ENCODE assay signal across 12 cellular contexts in the genomic region with DNA sequence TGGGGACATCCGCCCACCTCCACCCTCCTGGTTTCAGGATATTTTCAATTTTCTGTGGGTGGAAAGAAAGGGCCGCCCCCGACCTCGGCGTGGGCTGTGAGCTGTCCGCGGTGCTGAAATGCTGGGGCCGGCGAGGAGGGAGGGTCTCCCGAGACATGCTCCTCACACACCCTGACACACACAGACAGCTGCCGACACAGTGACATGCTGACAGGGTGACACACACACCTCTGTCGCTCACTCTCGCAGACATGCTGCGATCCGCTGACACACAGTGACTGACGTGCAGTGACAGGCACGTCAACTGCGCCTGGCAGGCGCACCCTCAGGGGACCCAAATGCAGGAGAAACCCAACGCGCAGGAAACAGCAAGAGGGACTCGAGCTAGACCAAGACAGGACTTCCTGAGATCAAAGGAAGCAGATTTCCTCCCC. TPM values are rescaled to one million over a fixed set of nuclear protein-coding genes. Genes with fewer than 3 reads are reported as not detected.
DNase-seq lines count a peak whose midpoint lies in the region; ATAC-seq, FAIRE-seq and TF ChIP-seq lines count a peak whose summit lies in the region.
"Had no signal": no experiment of that assay in that cellular context is flagged by ENCODE, and none has a peak within 500 bp of the region (broad histone marks: within the 10 kb centered on the region; RNA-seq: fewer than 3 reads in every experiment).

No MANE protein-coding gene starts in this region.

- H3K9ac ChIP-seq in H1 (replicated peaks in 1 of 4; ENCODE audit: extremely low read depth in 1 of 4, low read depth in 3 of 4, low read length in 3 of 4), result no peak overlapping the region

- H2AK5ac ChIP-seq in H1 (ENCODE audit: low read depth, low read length), result no peak overlapping the region

- no peak overlapping the region for H3K14ac ChIP-seq in H1 (ENCODE audit: insufficient read length)

- H3K27ac ChIP-seq in H1 (ENCODE audit: low read depth, low read length), result no peak overlapping the region
- H3K27ac ChIP-seq: foreskin keratinocyte, psoas muscle had no signal

- H3K4me3 ChIP-seq in H1 (ENCODE audit: extremely low read depth in 1 of 4, insufficient read depth in 2 of 4, low read depth in 3 of 4, low read length in 4 of 4), result no peak overlapping the region
- H3K4me3 ChIP-seq: psoas muscle had no signal

- H4K8ac ChIP-seq in H1 (ENCODE audit: extremely low read depth, insufficient read depth, low read length), result no peak overlapping the region

- H3K79me1 ChIP-seq in H1 (ENCODE audit: low read depth, low read length), result no peaks in the 10 kb centered on the region; the same call in 1 of the 2 replicates

- DNase-seq in activated T-cell treated with anti-CD3 and anti-CD28 coated beads for 1 hour (ENCODE audit: low read depth) (peak; percentile 36), activated T-cell treated with anti-CD3 and anti-CD28 coated beads for 4 hours (no peak), H1 (ENCODE audit: low read depth in 1 of 2, low spot score in 2 of 2) (peak in 1 of 2 experiments; percentile 85), NCI-H510A (lab: John Stamatoyannopoulos, UW) (no peak), T1000 (lab: John Stamatoyannopoulos, UW) (no peak)
- DNase-seq in activated CD4-positive, alpha-beta T cell treated with anti-CD3 and anti-CD28 coated beads, Interleukin-2, amount 50 U/mL, for 1 hour, result peak; percentile 46
- DNase-seq in stimulated activated CD4-positive, alpha-beta T cell treated with anti-CD3 and anti-CD28 coated beads, Interleukin-4, amount 100 ng/mL, for 1 hour, result peak; percentile 33
- DNase-seq: foreskin keratinocyte, left ventricle myocardium superior, NCI-H446, psoas muscle had no signal

- H3K27me3 ChIP-seq in H1 (replicated peaks in 1 of 4; ENCODE audit: control insufficient read depth in 3 of 4, extremely low read depth in 1 of 4, insufficient read depth in 3 of 4, low read length in 3 of 4), result peaks cover 0 to 9% (median 9%) of the 10 kb centered on the region in 4 experiments; a peak in 5 of 7 replicates

- H3K79me2 ChIP-seq in H1 (ENCODE audit: control insufficient read depth in 1 of 2, insufficient read depth in 2 of 2, low read length in 2 of 2), result no peaks in the 10 kb centered on the region

- H2BK12ac ChIP-seq in H1 (ENCODE audit: low read depth, low read length), result no peak overlapping the region

- no peak overlapping the region for H3K4ac ChIP-seq in H1 (replicated peaks; ENCODE audit: insufficient read length, low read depth, low read length)

- H3K4me1 ChIP-seq in H1 (replicated peaks in 1 of 4; ENCODE audit: control insufficient read depth in 3 of 4, insufficient read depth in 4 of 4, low read length in 3 of 4), result peaks cover 7 to 18% (median 10%) of the 10 kb centered on the region in 4 experiments
- H3K4me1 ChIP-seq: foreskin keratinocyte, psoas muscle had no signal

- FAIRE-seq in H1 (lab: Jason Lieb, UNC), result no peak

- peaks cover 18% of the 10 kb centered on the region; the same call in 1 of the 2 replicates for H3K23me2 ChIP-seq in H1 (ENCODE audit: low read depth, low read length)

- ATAC-seq in GM18873 (IDR thresholded peaks at IDR 0.05; ENCODE audit: low FRiP score, unreplicated experiment), result no peak
- ATAC-seq: foreskin keratinocyte, left ventricle myocardium superior, psoas muscle had no signal

- no peak overlapping the region for H4K5ac ChIP-seq in H1 (ENCODE audit: insufficient read length, low read depth, low read length)

- no peaks in the 10 kb centered on the region for H3K9me3 ChIP-seq in H1 (ENCODE audit: insufficient read depth in 2 of 2, low read depth in 1 of 2, low read length in 1 of 2)
- H3K9me3 ChIP-seq: psoas muscle had no signal

- CTCF ChIA-PET in H1 (lab: Charles Lee; ENCODE audit: partially characterized antibody), result interaction anchor here (0.6 to 24.5 kb wide), 3 partner anchors 39 to 1991 kb away, joined by 3 to 436 read pairs (median 3); partner anchors contain the start of genes EHD2 and KPTN

- POLR2A ChIA-PET in H1 (lab: Charles Lee; ENCODE audit: partially characterized antibody), result interaction anchor here (0.6 kb wide), 1 partner anchor 258 kb away, joined by 3 read pairs; no protein-coding TSS in a partner anchor

- no peak for TF ChIP-seq RAD21 in H1 (IDR thresholded peaks at IDR 0.05 in 1 of 2, conservative IDR thresholded peaks at IDR 0.05 in 1 of 2; ENCODE audit: low read depth in 2 of 2, low read length in 2 of 2)

- H3K23ac ChIP-seq in H1 (ENCODE audit: insufficient read length), result no peak overlapping the region

- no peak overlapping the region for H2BK20ac ChIP-seq in H1 (ENCODE audit: low read length)

- no peak for TF ChIP-seq CTCF in H1 (IDR thresholded peaks at IDR 0.05; ENCODE audit: control extremely low read depth in 1 of 3, insufficient read depth in 1 of 3, low read depth in 1 of 3, low read length in 3 of 3)

- no peak overlapping the region for H3K18ac ChIP-seq in H1 (ENCODE audit: extremely low read depth, low read length)

- H4K20me1 ChIP-seq in H1 (replicated peaks in 1 of 2; ENCODE audit: control insufficient read depth in 1 of 2, insufficient read depth in 2 of 2, low read length in 2 of 2), result peaks cover 2 to 16% of the 10 kb centered on the region in 2 experiments

- no peak for TF ChIP-seq POLR2A in H1 (IDR thresholded peaks at IDR 0.05; ENCODE audit: control extremely low read depth in 1 of 2, low read depth in 2 of 2, low read length in 2 of 2)

- H2BK120ac ChIP-seq in H1 (replicated peaks; ENCODE audit: low read depth, low read length), result no peak overlapping the region

- no peak overlapping the region for H4K91ac ChIP-seq in H1 (replicated peaks; ENCODE audit: insufficient read length, low read length)

- no peak overlapping the region for H2BK15ac ChIP-seq in H1 (ENCODE audit: low read length)

- no peak overlapping the region for H3K56ac ChIP-seq in H1 (replicated peaks; ENCODE audit: insufficient read length, low read depth, low read length)

- no peak overlapping the region for H2BK5ac ChIP-seq in H1 (ENCODE audit: low read depth, low read length)

- H3K36me3 ChIP-seq in H1 (ENCODE audit: control insufficient read depth in 2 of 4, insufficient read depth in 4 of 4, low read length in 3 of 4), result no peaks in the 10 kb centered on the region

- no peak overlapping the region for H2AFZ ChIP-seq in H1 (ENCODE audit: low read length)

- 62% methylated on average over 17 of the region's 22 CpGs; no CpG with 5 or more reads in 1 of the 2 experiments for WGBS in H1 (ENCODE audit: extremely low coverage in 1 of 2, insufficient coverage in 1 of 2, insufficient read length in 1 of 2, insufficient replicate concordance in 2 of 2, low coverage in 1 of 2, low lambda C conversion rate in 2 of 2, missing lambda C conversion rate in 1 of 2), 2 experiments

- no peak overlapping the region for H3K4me2 ChIP-seq in H1 (ENCODE audit: insufficient read depth in 1 of 2, low read depth in 2 of 2, low read length in 2 of 2)

- no peak for TF ChIP-seq EP300 in H1 (IDR thresholded peaks at IDR 0.05; ENCODE audit: borderline replicate concordance in 1 of 2, low read depth in 2 of 2, low read length in 2 of 2)

TF ChIP-seq in H1, 55 proteins besides CTCF, POLR2A, EP300 and RAD21 (continues in another document):
- peak; percentile 84 for TF ChIP-seq SAP30 (IDR thresholded peaks at IDR 0.05; ENCODE audit: insufficient read depth, insufficient replicate concordance, low read length)
- peak; percentile 78 to 80; a peak in 2 of 4 replicates for TF ChIP-seq HDAC2 (IDR thresholded peaks at IDR 0.05; ENCODE audit: borderline replicate concordance in 1 of 2, low read depth in 2 of 2, low read length in 2 of 2)
- peak; percentile 93 for TF ChIP-seq KDM1A (IDR thresholded peaks at IDR 0.05; ENCODE audit: borderline replicate concordance, low read length)
- TF ChIP-seq YY1 (IDR thresholded peaks at IDR 0.05; ENCODE audit: low read depth, low read length), result no peak
- no peak for TF ChIP-seq TBP (IDR thresholded peaks at IDR 0.05; ENCODE audit: low read depth, low read length)
- TF ChIP-seq EGR1 (IDR thresholded peaks at IDR 0.05; ENCODE audit: borderline replicate concordance, low read depth, low read length), result peak; percentile 40; the same call in 1 of the 2 replicates
- no peak for TF ChIP-seq HDAC6 (IDR thresholded peaks at IDR 0.05; ENCODE audit: low read depth, low read length)
- TF ChIP-seq SIN3A (conservative IDR thresholded peaks at IDR 0.05 in 1 of 2, IDR thresholded peaks at IDR 0.05 in 1 of 2; ENCODE audit: low read depth in 1 of 2, low read length in 2 of 2), result peak; percentile 93 to 96
- 0 out of 2 replicates have a peak, but pooled peaks have one; percentile 38 for TF ChIP-seq BACH1 (IDR thresholded peaks at IDR 0.05; ENCODE audit: low read length)

RNA-seq across cellular contexts. Expression of gene MEIS3, which starts 25.1 kb away (rescaled TPM):
- 27.4 and 28.2 TPM in 2 replicates for total RNA-seq in H1 (2021; fragmentation: NEBNext Ultra II Directional; extraction: Animal tissue kit (Norgen Biotek cat#: 25700))
- polyA plus RNA-seq in H1 (2011; rRNA removed), result 24.5 and 34.0 TPM in 2 replicates
- polyA plus RNA-seq in H1 (2011; cell fraction: cytosol; rRNA removed), result 25.2 TPM
- polyA plus RNA-seq in H1 (2011; cell fraction: nucleus; rRNA removed), result 40.6 TPM
- polyA plus RNA-seq in H1 (2012, experiment 1 of 2), result 21.5 to 39.7 TPM (median 35.7 TPM) in 4 replicates
- polyA plus RNA-seq in H1 (2012, experiment 2 of 2), result 30.6 TPM
- 36.7 TPM for polyA plus RNA-seq in H1 (2013, experiment 1 of 2)
- 36.5 TPM for polyA plus RNA-seq in H1 (2013, experiment 2 of 2)
- polyA minus RNA-seq in H1 (2011; rRNA and poly(A)+ RNA removed), result 11.1 TPM in 2 replicates
- polyA minus RNA-seq in H1 (2011; cell fraction: cytosol; rRNA and poly(A)+ RNA removed), result 12.3 TPM
- 11.0 TPM for polyA minus RNA-seq in H1 (2011; cell fraction: nucleus; rRNA and poly(A)+ RNA removed)

RNA-seq across cellular contexts. Expression of gene SLC8A2, which starts 27.3 kb away (rescaled TPM):
- 7.3 and 8.3 TPM in 2 replicates for total RNA-seq in H1 (2021; fragmentation: NEBNext Ultra II Directional; extraction: Animal tissue kit (Norgen Biotek cat#: 25700))
- 12.4 and 15.7 TPM in 2 replicates for polyA plus RNA-seq in H1 (2011; rRNA removed)
- polyA plus RNA-seq in H1 (2011; cell fraction: cytosol; rRNA removed), result 9.3 TPM
- 16.6 TPM for polyA plus RNA-seq in H1 (2011; cell fraction: nucleus; rRNA removed)
- 7.1 to 14.9 TPM (median 11.4 TPM) in 4 replicates for polyA plus RNA-seq in H1 (2012, experiment 1 of 2)
- polyA plus RNA-seq in H1 (2012, experiment 2 of 2), result 6.9 TPM
- 6.6 TPM for polyA plus RNA-seq in H1 (2013, experiment 1 of 2)
- polyA plus RNA-seq in H1 (2013, experiment 2 of 2), result 6.1 TPM
- 27.9 and 30.5 TPM in 2 replicates for polyA minus RNA-seq in H1 (2011; rRNA and poly(A)+ RNA removed)
- polyA minus RNA-seq in H1 (2011; cell fraction: cytosol; rRNA and poly(A)+ RNA removed), result 12.6 TPM
- polyA minus RNA-seq in H1 (2011; cell fraction: nucleus; rRNA and poly(A)+ RNA removed), result 9.7 TPM
- total RNA-seq: left ventricle myocardium superior had no signal

RNA-seq across cellular contexts. Expression of gene KPTN, which starts 39.6 kb away (rescaled TPM):
- 23.6 and 28.0 TPM in 2 replicates for total RNA-seq in H1 (2021; fragmentation: NEBNext Ultra II Directional; extraction: Animal tissue kit (Norgen Biotek cat#: 25700))
- 31.3 and 45.2 TPM in 2 replicates for polyA plus RNA-seq in H1 (2011; rRNA removed)
- polyA plus RNA-seq in H1 (2011; cell fraction: cytosol; rRNA removed), result 29.4 TPM
- 57.8 TPM for polyA plus RNA-seq in H1 (2011; cell fraction: nucleus; rRNA removed)
- 22.6 to 33.3 TPM (median 31.1 TPM) in 4 replicates for polyA plus RNA-seq in H1 (2012, experiment 1 of 2)
- 27.0 TPM for polyA plus RNA-seq in H1 (2012, experiment 2 of 2)
- polyA plus RNA-seq in H1 (2013, experiment 1 of 2), result 24.6 TPM
- 23.7 TPM for polyA plus RNA-seq in H1 (2013, experiment 2 of 2)
- polyA minus RNA-seq in H1 (2011; rRNA and poly(A)+ RNA removed), result 14.6 and 16.5 TPM in 2 replicates
- 6.9 TPM for polyA minus RNA-seq in H1 (2011; cell fraction: cytosol; rRNA and poly(A)+ RNA removed)
- polyA minus RNA-seq in H1 (2011; cell fraction: nucleus; rRNA and poly(A)+ RNA removed), result 9.3 TPM

Comparison
In these comparisons a context has a peak if more than half of its experiments do, and no peak if none do; other contexts are left out.
1. DNase-seq: peak in activated T-cell treated with anti-CD3 and anti-CD28 coated beads for 1 hour (single experiment), activated CD4-positive, alpha-beta T cell treated with anti-CD3 and anti-CD28 coated beads, Interleukin-2, amount 50 U/mL, for 1 hour (single experiment) and stimulated activated CD4-positive, alpha-beta T cell treated with anti-CD3 and anti-CD28 coated beads, Interleukin-4, amount 100 ng/mL, for 1 hour (single experiment); none in activated T-cell treated with anti-CD3 and anti-CD28 coated beads for 4 hours (single experiment), NCI-H510A (single experiment) and T1000 (single experiment).